1 cellular context compared by ENCODE assay signal in the genomic region with DNA sequence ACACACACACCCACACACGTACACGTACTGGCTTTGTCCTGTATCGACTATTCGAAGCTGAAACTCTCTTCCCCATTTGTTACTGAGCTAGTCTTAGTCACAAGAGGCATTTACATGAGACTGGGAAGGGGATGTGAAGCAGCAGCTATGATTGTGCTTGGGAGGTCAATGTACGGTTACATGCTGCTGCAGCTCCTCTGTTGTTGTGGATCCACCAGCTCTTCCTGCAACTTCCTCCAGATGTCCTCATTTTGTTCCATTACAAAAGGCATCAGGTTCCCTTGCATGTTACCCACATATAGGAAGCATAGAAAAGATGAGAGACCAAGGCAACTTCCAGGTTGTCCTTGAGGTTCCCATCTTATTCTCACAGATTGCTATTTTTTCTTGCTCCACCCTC.
TF ChIP-seq lines count a peak whose summit lies in the region.

No MANE protein-coding gene starts in this region.

TF ChIP-seq in IMR-90, 13 proteins besides CTCF, POLR2A, EP300 and RAD21 (continued from another document):
- TF ChIP-seq, protein P1, sequence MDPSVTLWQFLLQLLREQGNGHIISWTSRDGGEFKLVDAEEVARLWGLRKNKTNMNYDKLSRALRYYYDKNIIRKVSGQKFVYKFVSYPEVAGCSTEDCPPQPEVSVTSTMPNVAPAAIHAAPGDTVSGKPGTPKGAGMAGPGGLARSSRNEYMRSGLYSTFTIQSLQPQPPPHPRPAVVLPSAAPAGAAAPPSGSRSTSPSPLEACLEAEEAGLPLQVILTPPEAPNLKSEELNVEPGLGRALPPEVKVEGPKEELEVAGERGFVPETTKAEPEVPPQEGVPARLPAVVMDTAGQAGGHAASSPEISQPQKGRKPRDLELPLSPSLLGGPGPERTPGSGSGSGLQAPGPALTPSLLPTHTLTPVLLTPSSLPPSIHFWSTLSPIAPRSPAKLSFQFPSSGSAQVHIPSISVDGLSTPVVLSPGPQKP (IDR thresholded peaks at IDR 0.05; ENCODE audit: borderline replicate concordance, low read depth, low read length), result no peak
- TF ChIP-seq SMC3 (IDR thresholded peaks at IDR 0.05; ENCODE audit: low read depth, low read length) (no peak), CEBPB (IDR thresholded peaks at IDR 0.05; ENCODE audit: low read depth, low read length) (no peak), RFX5 (IDR thresholded peaks at IDR 0.05; ENCODE audit: low read depth, low read length) (no peak), NFE2L2 (IDR thresholded peaks at IDR 0.05; ENCODE audit: low read depth, low read length) (no peak)
